ENCODE assay signal across 8 cellular contexts in genomic region chr20:63273180-63273579, GRCh38. TPM values are rescaled to one million over a fixed set of nuclear protein-coding genes. Genes with fewer than 3 reads are reported as not detected.
DNase-seq lines count a peak whose midpoint lies in the region; ATAC-seq and TF ChIP-seq lines count a peak whose summit lies in the region.

No MANE protein-coding gene starts in this region.

- peak overlapping the region; percentile 99 for H3K4me3 ChIP-seq in BJ (ENCODE audit: low read depth, low read length)
- H3K4me3 ChIP-seq in Jurkat, Clone E6-1 (ENCODE audit: low read length), result peak overlapping the region; percentile 89

- CTCF ChIA-PET in BJ (lab: Yijun Ruan, JAX), result interaction anchor here (0.5 to 5.4 kb wide), 6 partner anchors 16 to 215 kb away, joined by 3 to 37 read pairs (median 6); no protein-coding TSS in a partner anchor

- peak overlapping the region; percentile 77 to 88 for H3K27ac Mint-ChIP-seq in natural killer cell treated with Interleukin-12 subunit alpha and Interleukin-12 subunit beta and Interleukin-15 and Interleukin-18, amount 100 ng/mL, for 72 hours

- DNase-seq in BJ (ENCODE audit: low read depth) (no peak), dermis blood vessel endothelial cell (peak; percentile 14), MV-4-11 (lab: John Stamatoyannopoulos, UW) (no peak), amygdala (lab: John Stamatoyannopoulos, UW) (no peak)
- no peak for DNase-seq in Jurkat, Clone E6-1 (ENCODE audit: low read depth, low spot score)
- DNase-seq in natural killer cell treated with Interleukin-12 subunit alpha and Interleukin-12 subunit beta and Interleukin-15 and Interleukin-18, amount 100 ng/mL, for 72 hours (ENCODE audit: low spot score), result no peak

- no peak for TF ChIP-seq CTCF in BJ (IDR thresholded peaks at IDR 0.05; ENCODE audit: insufficient read depth, low read depth, low read length)

- H3K4me3 Mint-ChIP-seq in natural killer cell treated with Interleukin-12 subunit alpha and Interleukin-12 subunit beta and Interleukin-15 and Interleukin-18, amount 100 ng/mL, for 72 hours, result peak overlapping the region; percentile 95

- H3K9me3 Mint-ChIP-seq in natural killer cell treated with Interleukin-12 subunit alpha and Interleukin-12 subunit beta and Interleukin-15 and Interleukin-18, amount 100 ng/mL, for 72 hours, result no peaks in the 10 kb centered on the region

- peaks cover 1% of the 10 kb centered on the region; the same call in 1 of the 2 replicates for H3K27me3 ChIP-seq in BJ (ENCODE audit: control insufficient read depth, insufficient read depth, low read length)

- peaks cover 0 to 2% of the 10 kb centered on the region in 2 donors for H3K27me3 Mint-ChIP-seq in natural killer cell treated with Interleukin-12 subunit alpha and Interleukin-12 subunit beta and Interleukin-15 and Interleukin-18, amount 100 ng/mL, for 72 hours

- POLR2A ChIA-PET in BJ (lab: Charles Lee), result interaction anchor here (0.7 kb wide), 1 partner anchor 40 kb away, joined by 5 read pairs; no protein-coding TSS in a partner anchor

- H3K36me3 Mint-ChIP-seq in natural killer cell treated with Interleukin-12 subunit alpha and Interleukin-12 subunit beta and Interleukin-15 and Interleukin-18, amount 100 ng/mL, for 72 hours, result no peaks in the 10 kb centered on the region

- H3K4me1 Mint-ChIP-seq in natural killer cell treated with Interleukin-12 subunit alpha and Interleukin-12 subunit beta and Interleukin-15 and Interleukin-18, amount 100 ng/mL, for 72 hours (ENCODE audit: low read depth in 2 of 2), result peaks cover 18 to 22% of the 10 kb centered on the region in 2 donors

- peak in 1 of 2 donors; percentile 15 for ATAC-seq in natural killer cell treated with Interleukin-12 subunit alpha and Interleukin-12 subunit beta and Interleukin-15 and Interleukin-18, amount 100 ng/mL, for 72 hours
- ATAC-seq in HG02588 (IDR thresholded peaks at IDR 0.05; ENCODE audit: unreplicated experiment) (no peak), GM18868 (IDR thresholded peaks at IDR 0.05; ENCODE audit: unreplicated experiment) (no peak)

- peaks cover 21% of the 10 kb centered on the region for H3K36me3 ChIP-seq in BJ (ENCODE audit: control insufficient read depth, insufficient read depth, low read length)

RNA-seq across cellular contexts. Expression of gene ARFGAP1, which starts 0.6 kb away (rescaled TPM):
- 49.8 and 76.5 TPM in 2 replicates for polyA plus RNA-seq in BJ (2011; rRNA removed)
- polyA minus RNA-seq in BJ (2011; rRNA and poly(A)+ RNA removed), result 73.8 and 91.3 TPM in 2 replicates
- polyA plus RNA-seq in Jurkat, Clone E6-1 (2012; ENCODE audit: insufficient read depth, insufficient read length), result 127 TPM
- total RNA-seq in dermis blood vessel endothelial cell, result 60.0 and 70.8 TPM in 2 replicates
- 100 to 1,000 TPM in 1 of 2 donors, 10 to 100 TPM in 1; 87.2 to 144 TPM for total RNA-seq in natural killer cell treated with Interleukin-12 subunit alpha and Interleukin-12 subunit beta and Interleukin-15 and Interleukin-18, amount 100 ng/mL, for 72 hours

RNA-seq across cellular contexts. Expression of gene NKAIN4, which starts 18.9 kb away (rescaled TPM):
- not detected in 2 replicates for polyA plus RNA-seq in BJ (2011; rRNA removed)
- polyA minus RNA-seq in BJ (2011; rRNA and poly(A)+ RNA removed), result not detected in 2 replicates
- polyA plus RNA-seq in Jurkat, Clone E6-1 (2012; ENCODE audit: insufficient read depth, insufficient read length), result not detected
- not detected in 2 replicates for total RNA-seq in dermis blood vessel endothelial cell
- not detected for total RNA-seq in natural killer cell treated with Interleukin-12 subunit alpha and Interleukin-12 subunit beta and Interleukin-15 and Interleukin-18, amount 100 ng/mL, for 72 hours

RNA-seq across cellular contexts. Expression of gene COL20A1, which starts 19.8 kb away (rescaled TPM):
- not detected in 2 replicates for polyA plus RNA-seq in BJ (2011; rRNA removed)
- polyA minus RNA-seq in BJ (2011; rRNA and poly(A)+ RNA removed), result not detected in 2 replicates
- not detected for polyA plus RNA-seq in Jurkat, Clone E6-1 (2012; ENCODE audit: insufficient read depth, insufficient read length)
- under 0.01 TPM in 1 of 2 replicates, not detected in the other for total RNA-seq in dermis blood vessel endothelial cell
- total RNA-seq in natural killer cell treated with Interleukin-12 subunit alpha and Interleukin-12 subunit beta and Interleukin-15 and Interleukin-18, amount 100 ng/mL, for 72 hours, result not detected

RNA-seq across cellular contexts. Expression of gene BIRC7, which starts 37.5 kb away (rescaled TPM):
- not detected in 2 replicates for polyA plus RNA-seq in BJ (2011; rRNA removed)
- polyA minus RNA-seq in BJ (2011; rRNA and poly(A)+ RNA removed), result not detected in 2 replicates
- not detected for polyA plus RNA-seq in Jurkat, Clone E6-1 (2012; ENCODE audit: insufficient read depth, insufficient read length)
- not detected in 2 replicates for total RNA-seq in dermis blood vessel endothelial cell
- total RNA-seq in natural killer cell treated with Interleukin-12 subunit alpha and Interleukin-12 subunit beta and Interleukin-15 and Interleukin-18, amount 100 ng/mL, for 72 hours, result not detected

RNA-seq across cellular contexts. Expression of gene YTHDF1, which starts 57.2 kb away (rescaled TPM):
- 17.5 and 19.1 TPM in 2 replicates for polyA plus RNA-seq in BJ (2011; rRNA removed)
- 16.8 and 21.4 TPM in 2 replicates for polyA minus RNA-seq in BJ (2011; rRNA and poly(A)+ RNA removed)
- polyA plus RNA-seq in Jurkat, Clone E6-1 (2012; ENCODE audit: insufficient read depth, insufficient read length), result 24.9 TPM
- 18.4 and 28.1 TPM in 2 replicates for total RNA-seq in dermis blood vessel endothelial cell
- total RNA-seq in natural killer cell treated with Interleukin-12 subunit alpha and Interleukin-12 subunit beta and Interleukin-15 and Interleukin-18, amount 100 ng/mL, for 72 hours, result 10 to 100 TPM; 38.2 to 47.6 TPM
